Comparison of ENCODE assay signal across 1 cellular context in the genomic region with DNA sequence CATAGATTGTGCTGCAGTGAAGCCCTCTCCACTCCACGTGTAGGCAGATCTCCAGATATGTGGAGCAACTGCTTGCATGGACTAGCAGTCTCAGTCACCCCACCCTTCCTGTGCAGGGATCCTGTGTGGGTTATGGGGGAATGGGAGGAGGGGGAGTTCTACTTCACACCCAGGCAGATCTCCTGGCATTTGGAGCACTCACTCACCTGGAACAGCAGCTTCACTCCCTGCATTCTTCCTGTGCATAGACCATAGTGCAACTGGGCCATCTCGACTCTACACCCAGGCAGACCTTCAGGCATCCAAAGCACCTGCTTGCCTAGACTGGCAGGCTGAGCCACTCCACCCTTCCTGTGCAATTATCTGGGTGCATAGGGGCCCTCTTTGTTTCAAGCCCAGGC.
TF ChIP-seq lines count a peak whose summit lies in the region.

No MANE protein-coding gene starts in this region.

TF ChIP-seq in GM23338, 12 proteins besides CTCF, POLR2A, EP300 and RAD21 (continued from another document):
- TF ChIP-seq, protein P1, sequence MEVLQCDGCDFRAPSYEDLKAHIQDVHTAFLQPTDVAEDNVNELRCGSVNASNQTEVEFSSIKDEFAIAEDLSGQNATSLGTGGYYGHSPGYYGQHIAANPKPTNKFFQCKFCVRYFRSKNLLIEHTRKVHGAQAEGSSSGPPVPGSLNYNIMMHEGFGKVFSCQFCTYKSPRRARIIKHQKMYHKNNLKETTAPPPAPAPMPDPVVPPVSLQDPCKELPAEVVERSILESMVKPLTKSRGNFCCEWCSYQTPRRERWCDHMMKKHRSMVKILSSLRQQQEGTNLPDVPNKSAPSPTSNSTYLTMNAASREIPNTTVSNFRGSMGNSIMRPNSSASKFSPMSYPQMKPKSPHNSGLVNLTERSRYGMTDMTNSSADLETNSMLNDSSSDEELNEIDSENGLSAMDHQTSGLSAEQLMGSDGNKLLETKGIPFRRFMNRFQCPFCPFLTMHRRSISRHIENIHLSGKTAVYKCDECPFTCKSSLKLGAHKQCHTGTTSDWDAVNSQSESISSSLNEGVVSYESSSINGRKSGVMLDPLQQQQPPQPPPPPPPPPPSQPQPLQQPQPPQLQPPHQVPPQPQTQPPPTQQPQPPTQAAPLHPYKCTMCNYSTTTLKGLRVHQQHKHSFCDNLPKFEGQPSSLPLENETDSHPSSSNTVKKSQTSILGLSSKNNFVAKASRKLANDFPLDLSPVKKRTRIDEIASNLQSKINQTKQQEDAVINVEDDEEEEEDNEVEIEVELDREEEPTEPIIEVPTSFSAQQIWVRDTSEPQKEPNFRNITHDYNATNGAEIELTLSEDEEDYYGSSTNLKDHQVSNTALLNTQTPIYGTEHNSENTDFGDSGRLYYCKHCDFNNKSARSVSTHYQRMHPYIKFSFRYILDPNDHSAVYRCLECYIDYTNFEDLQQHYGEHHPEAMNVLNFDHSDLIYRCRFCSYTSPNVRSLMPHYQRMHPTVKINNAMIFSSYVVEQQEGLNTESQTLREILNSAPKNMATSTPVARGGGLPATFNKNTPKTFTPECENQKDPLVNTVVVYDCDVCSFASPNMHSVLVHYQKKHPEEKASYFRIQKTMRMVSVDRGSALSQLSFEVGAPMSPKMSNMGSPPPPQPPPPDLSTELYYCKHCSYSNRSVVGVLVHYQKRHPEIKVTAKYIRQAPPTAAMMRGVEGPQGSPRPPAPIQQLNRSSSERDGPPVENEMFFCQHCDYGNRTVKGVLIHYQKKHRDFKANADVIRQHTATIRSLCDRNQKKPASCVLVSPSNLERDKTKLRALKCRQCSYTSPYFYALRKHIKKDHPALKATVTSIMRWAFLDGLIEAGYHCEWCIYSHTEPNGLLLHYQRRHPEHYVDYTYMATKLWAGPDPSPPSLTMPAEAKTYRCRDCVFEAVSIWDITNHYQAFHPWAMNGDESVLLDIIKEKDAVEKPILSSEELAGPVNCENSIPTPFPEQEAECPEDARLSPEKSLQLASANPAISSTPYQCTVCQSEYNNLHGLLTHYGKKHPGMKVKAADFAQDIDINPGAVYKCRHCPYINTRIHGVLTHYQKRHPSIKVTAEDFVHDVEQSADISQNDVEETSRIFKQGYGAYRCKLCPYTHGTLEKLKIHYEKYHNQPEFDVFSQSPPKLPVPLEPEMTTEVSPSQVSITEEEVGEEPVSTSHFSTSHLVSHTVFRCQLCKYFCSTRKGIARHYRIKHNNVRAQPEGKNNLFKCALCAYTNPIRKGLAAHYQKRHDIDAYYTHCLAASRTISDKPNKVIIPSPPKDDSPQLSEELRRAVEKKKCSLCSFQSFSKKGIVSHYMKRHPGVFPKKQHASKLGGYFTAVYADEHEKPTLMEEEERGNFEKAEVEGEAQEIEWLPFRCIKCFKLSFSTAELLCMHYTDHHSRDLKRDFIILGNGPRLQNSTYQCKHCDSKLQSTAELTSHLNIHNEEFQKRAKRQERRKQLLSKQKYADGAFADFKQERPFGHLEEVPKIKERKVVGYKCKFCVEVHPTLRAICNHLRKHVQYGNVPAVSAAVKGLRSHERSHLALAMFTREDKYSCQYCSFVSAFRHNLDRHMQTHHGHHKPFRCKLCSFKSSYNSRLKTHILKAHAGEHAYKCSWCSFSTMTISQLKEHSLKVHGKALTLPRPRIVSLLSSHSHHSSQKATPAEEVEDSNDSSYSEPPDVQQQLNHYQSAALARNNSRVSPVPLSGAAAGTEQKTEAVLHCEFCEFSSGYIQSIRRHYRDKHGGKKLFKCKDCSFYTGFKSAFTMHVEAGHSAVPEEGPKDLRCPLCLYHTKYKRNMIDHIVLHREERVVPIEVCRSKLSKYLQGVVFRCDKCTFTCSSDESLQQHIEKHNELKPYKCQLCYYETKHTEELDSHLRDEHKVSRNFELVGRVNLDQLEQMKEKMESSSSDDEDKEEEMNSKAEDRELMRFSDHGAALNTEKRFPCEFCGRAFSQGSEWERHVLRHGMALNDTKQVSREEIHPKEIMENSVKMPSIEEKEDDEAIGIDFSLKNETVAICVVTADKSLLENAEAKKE (CRISPR knock-in tag; IDR thresholded peaks at IDR 0.05): no peak
- TF ChIP-seq, protein P2, sequence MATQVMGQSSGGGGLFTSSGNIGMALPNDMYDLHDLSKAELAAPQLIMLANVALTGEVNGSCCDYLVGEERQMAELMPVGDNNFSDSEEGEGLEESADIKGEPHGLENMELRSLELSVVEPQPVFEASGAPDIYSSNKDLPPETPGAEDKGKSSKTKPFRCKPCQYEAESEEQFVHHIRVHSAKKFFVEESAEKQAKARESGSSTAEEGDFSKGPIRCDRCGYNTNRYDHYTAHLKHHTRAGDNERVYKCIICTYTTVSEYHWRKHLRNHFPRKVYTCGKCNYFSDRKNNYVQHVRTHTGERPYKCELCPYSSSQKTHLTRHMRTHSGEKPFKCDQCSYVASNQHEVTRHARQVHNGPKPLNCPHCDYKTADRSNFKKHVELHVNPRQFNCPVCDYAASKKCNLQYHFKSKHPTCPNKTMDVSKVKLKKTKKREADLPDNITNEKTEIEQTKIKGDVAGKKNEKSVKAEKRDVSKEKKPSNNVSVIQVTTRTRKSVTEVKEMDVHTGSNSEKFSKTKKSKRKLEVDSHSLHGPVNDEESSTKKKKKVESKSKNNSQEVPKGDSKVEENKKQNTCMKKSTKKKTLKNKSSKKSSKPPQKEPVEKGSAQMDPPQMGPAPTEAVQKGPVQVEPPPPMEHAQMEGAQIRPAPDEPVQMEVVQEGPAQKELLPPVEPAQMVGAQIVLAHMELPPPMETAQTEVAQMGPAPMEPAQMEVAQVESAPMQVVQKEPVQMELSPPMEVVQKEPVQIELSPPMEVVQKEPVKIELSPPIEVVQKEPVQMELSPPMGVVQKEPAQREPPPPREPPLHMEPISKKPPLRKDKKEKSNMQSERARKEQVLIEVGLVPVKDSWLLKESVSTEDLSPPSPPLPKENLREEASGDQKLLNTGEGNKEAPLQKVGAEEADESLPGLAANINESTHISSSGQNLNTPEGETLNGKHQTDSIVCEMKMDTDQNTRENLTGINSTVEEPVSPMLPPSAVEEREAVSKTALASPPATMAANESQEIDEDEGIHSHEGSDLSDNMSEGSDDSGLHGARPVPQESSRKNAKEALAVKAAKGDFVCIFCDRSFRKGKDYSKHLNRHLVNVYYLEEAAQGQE (IDR thresholded peaks at IDR 0.05; ENCODE audit: unreplicated experiment): no peak
- TF ChIP-seq STAT1 (IDR thresholded peaks at IDR 0.05; ENCODE audit: unreplicated experiment) (no peak), ZNF114 (CRISPR knock-in tag; IDR thresholded peaks at IDR 0.05) (no peak), CREB1 (CRISPR knock-in tag; IDR thresholded peaks at IDR 0.05; ENCODE audit: low read depth) (no peak), EZH2phosphoT487 (IDR thresholded peaks at IDR 0.05; ENCODE audit: unreplicated experiment) (no peak), EZH2 (IDR thresholded peaks at IDR 0.05; ENCODE audit: low read depth, unreplicated experiment) (no peak), POLR2AphosphoS5 (IDR thresholded peaks at IDR 0.05; ENCODE audit: low read depth) (no peak)
